10 cellular contexts compared by ENCODE assay signal in genomic region chr17:76927982-76928381, GRCh38.
"Had no signal": no experiment of that assay in that cellular context is flagged by ENCODE, and none has a peak within 500 bp of the region (broad histone marks: within the 10 kb centered on the region; RNA-seq: fewer than 3 reads in every experiment).

No MANE protein-coding gene starts in this region.

- H3K4me2 ChIP-seq: GM23338, KMS-11 had no signal

- H3K27ac Mint-ChIP-seq: GM23338, H9, HFFc6 had no signal

- ATAC-seq: GM23338 had no signal

- H3K9me3 Mint-ChIP-seq: HFFc6 had no signal

- H3K4me3 ChIP-seq: GM23338 had no signal

- H3K4me3 Mint-ChIP-seq: GM23338, H9, HFFc6 had no signal

- H3K27ac ChIP-seq: HL-60, KMS-11 had no signal

- DNase-seq: H9, HCEC 1CT, HFFc6, IMR-90, KBM-7 had no signal

- FAIRE-seq: H1, H54 had no signal
